In the genomic region with DNA sequence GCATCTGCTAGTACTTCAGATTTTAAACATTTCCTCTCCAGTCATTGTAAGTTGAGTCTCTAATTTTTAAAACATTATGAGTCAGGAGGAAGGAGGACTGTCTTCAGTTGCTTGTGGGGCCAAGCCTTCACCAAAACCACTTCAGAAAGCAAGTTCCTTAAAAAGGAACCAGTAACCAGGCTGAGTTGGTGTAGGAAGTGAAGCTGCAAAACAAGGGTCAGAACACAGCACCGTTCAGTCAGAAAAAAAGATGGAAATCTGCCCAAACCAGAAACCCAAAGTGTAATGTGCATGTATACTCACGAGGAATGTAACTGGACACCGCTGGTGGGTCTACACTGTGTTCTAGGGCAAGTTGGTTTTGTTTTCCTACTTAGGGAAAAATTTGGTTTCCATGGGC, we compare ENCODE assay signal across 11 cellular contexts.
DNase-seq lines count a peak whose midpoint lies in the region; ATAC-seq and TF ChIP-seq lines count a peak whose summit lies in the region.
"Had no signal": no experiment of that assay in that cellular context is flagged by ENCODE, and none has a peak within 500 bp of the region (broad histone marks: within the 10 kb centered on the region; RNA-seq: fewer than 3 reads in every experiment).

No MANE protein-coding gene starts in this region.

- H3K36me3 Mint-ChIP-seq in activated CD4-positive, alpha-beta T cell treated with anti-CD3 and anti-CD28 coated beads, Interleukin-2, amount 10 ng/mL, durations not matched to agents 7 days and 5 days (ENCODE audit: low read depth) = no peaks in the 10 kb centered on the region
- H3K36me3 Mint-ChIP-seq: natural killer cell had no signal

- CTCF ChIA-PET in activated CD4-positive, alpha-beta T cell treated with anti-CD3 and anti-CD28 coated beads, Interleukin-2, amount 10 ng/mL, durations not matched to agents 7 days and 5 days (lab: Charles Lee) = no interaction called here

- H3K4me1 Mint-ChIP-seq in activated CD4-positive, alpha-beta T cell treated with anti-CD3 and anti-CD28 coated beads, Interleukin-2, amount 10 ng/mL, durations not matched to agents 7 days and 5 days = peaks cover 16% of the 10 kb centered on the region
- H3K4me1 Mint-ChIP-seq: natural killer cell had no signal

- POLR2A ChIA-PET in activated CD4-positive, alpha-beta T cell treated with anti-CD3 and anti-CD28 coated beads, Interleukin-2, amount 10 ng/mL, durations not matched to agents 7 days and 5 days (lab: Charles Lee) = no interaction called here

- H3K27ac Mint-ChIP-seq in activated CD4-positive, alpha-beta T cell treated with anti-CD3 and anti-CD28 coated beads, Interleukin-2, amount 10 ng/mL, durations not matched to agents 7 days and 5 days = no peak overlapping the region
- H3K27ac Mint-ChIP-seq: natural killer cell had no signal

- TF ChIP-seq CTCF in fibroblast of mammary gland (conservative IDR thresholded peaks at IDR 0.05; ENCODE audit: control insufficient read depth, insufficient read depth, low read depth, low read length) = no peak

- no peak overlapping the region for H3K4me3 ChIP-seq in fibroblast of mammary gland (ENCODE audit: control insufficient read depth, low read depth, low read length)
- H3K4me3 ChIP-seq: SJCRH30 had no signal

- no peaks in the 10 kb centered on the region for H3K9me3 Mint-ChIP-seq in activated CD4-positive, alpha-beta T cell treated with anti-CD3 and anti-CD28 coated beads, Interleukin-2, amount 10 ng/mL, durations not matched to agents 7 days and 5 days
- H3K9me3 Mint-ChIP-seq: natural killer cell had no signal

- DNase-seq in activated CD4-positive, alpha-beta T cell treated with anti-CD3 and anti-CD28 coated beads, Interleukin-2, amount 10 ng/mL, durations not matched to agents 7 days and 5 days = peak; percentile 27
- DNase-seq in activated CD4-positive, alpha-beta T cell treated with anti-CD3 and anti-CD28 coated beads, Interleukin-2, amount 50 U/mL, for 1 hour = no peak
- peak; percentile 94 for DNase-seq in RPMI7951 (ENCODE audit: low read depth)
- peak; percentile 94 for DNase-seq in fibroblast of mammary gland (ENCODE audit: low read depth)
- peak; percentile 94 for DNase-seq in stromal cell of bone marrow (ENCODE audit: low read depth)
- DNase-seq in left colon = no peak
- no peak for DNase-seq in activated CD8-positive, alpha-beta memory T cell treated with anti-CD3 and anti-CD28 coated beads, Interleukin-2, amount 50 U/mL, for 48 hours
- DNase-seq: natural killer cell, NCI-H1436 had no signal

- intact Hi-C loops in left colon (cut with DNase I, micrococcal nuclease) = no loop called here

- H3K27me3 Mint-ChIP-seq in activated CD4-positive, alpha-beta T cell treated with anti-CD3 and anti-CD28 coated beads, Interleukin-2, amount 10 ng/mL, durations not matched to agents 7 days and 5 days = peaks cover 1% of the 10 kb centered on the region

- ATAC-seq in left colon (no peak), GM21381 (IDR thresholded peaks at IDR 0.05; ENCODE audit: unreplicated experiment) (no peak)
- ATAC-seq: natural killer cell had no signal

- H3K4me3 Mint-ChIP-seq in activated CD4-positive, alpha-beta T cell treated with anti-CD3 and anti-CD28 coated beads, Interleukin-2, amount 10 ng/mL, durations not matched to agents 7 days and 5 days = no peak overlapping the region
- H3K4me3 Mint-ChIP-seq: natural killer cell had no signal

Comparison
In these comparisons a context has a peak if more than half of its experiments do, and no peak if none do; other contexts are left out.
1. DNase-seq: peak in activated CD4-positive, alpha-beta T cell treated with anti-CD3 and anti-CD28 coated beads, Interleukin-2, amount 10 ng/mL, durations not matched to agents 7 days and 5 days (single experiment), RPMI7951 (single experiment), fibroblast of mammary gland (single experiment) and stromal cell of bone marrow (single experiment); none in activated CD4-positive, alpha-beta T cell treated with anti-CD3 and anti-CD28 coated beads, Interleukin-2, amount 50 U/mL, for 1 hour (single experiment), left colon (0 of 2) and activated CD8-positive, alpha-beta memory T cell treated with anti-CD3 and anti-CD28 coated beads, Interleukin-2, amount 50 U/mL, for 48 hours (single experiment).